Comparison of ENCODE assay signal across 2 cellular contexts in the genomic region with DNA sequence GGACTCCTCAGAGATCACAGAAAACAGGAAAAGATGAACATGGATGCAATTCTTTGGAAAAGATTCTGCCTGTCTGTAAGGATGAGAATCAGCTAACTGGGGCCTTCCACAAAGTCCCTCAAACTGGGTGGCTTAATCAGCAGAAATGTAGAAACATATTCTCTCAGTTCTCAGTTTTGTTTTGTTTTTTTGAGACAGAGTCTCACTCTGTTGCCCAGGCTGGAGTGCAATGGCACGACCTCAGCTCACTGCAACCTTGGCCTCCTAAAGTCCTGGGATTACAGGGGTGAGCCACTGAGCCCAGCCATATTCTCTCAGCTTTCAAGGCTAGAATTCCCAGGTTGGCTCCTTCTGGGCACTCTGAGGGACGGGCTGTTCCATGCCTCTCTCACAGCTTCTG.
TF ChIP-seq lines count a peak whose summit lies in the region.

No MANE protein-coding gene starts in this region.

TF ChIP-seq in HepG2, 621 proteins besides CTCF, POLR2A, EP300 and RAD21:
- TF ChIP-seq ZNF121 (CRISPR knock-in tag; IDR thresholded peaks at IDR 0.05) (peak; percentile 80), ZNF44 (CRISPR knock-in tag; IDR thresholded peaks at IDR 0.05) (no peak)
TF ChIP-seq in HepG2: peak in this region for 1.

TF ChIP-seq in endothelial cell of umbilical vein, 7 proteins besides CTCF, POLR2A, EP300 and RAD21:
- TF ChIP-seq FOS (IDR thresholded peaks at IDR 0.05; ENCODE audit: borderline replicate concordance, insufficient read depth, low read length) (no peak), GATA2 (IDR thresholded peaks at IDR 0.05; ENCODE audit: insufficient read depth, insufficient read length, low read depth, low read length) (no peak), EZH2 (IDR thresholded peaks at IDR 0.05; ENCODE audit: borderline replicate concordance, low read depth, low read length, severe bottlenecking) (no peak), MYC (IDR thresholded peaks at IDR 0.05; ENCODE audit: low read depth, low read length) (no peak), POLR2AphosphoS5 (IDR thresholded peaks at IDR 0.05; ENCODE audit: insufficient read depth, low read depth, low read length) (no peak), JUN (IDR thresholded peaks at IDR 0.05; ENCODE audit: borderline replicate concordance, insufficient read depth, insufficient read length, low read depth) (no peak)
- TF ChIP-seq, protein P1, sequence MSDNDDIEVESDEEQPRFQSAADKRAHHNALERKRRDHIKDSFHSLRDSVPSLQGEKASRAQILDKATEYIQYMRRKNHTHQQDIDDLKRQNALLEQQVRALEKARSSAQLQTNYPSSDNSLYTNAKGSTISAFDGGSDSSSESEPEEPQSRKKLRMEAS (IDR thresholded peaks at IDR 0.05; ENCODE audit: insufficient read depth, insufficient read length) = no peak
